In the genomic region with DNA sequence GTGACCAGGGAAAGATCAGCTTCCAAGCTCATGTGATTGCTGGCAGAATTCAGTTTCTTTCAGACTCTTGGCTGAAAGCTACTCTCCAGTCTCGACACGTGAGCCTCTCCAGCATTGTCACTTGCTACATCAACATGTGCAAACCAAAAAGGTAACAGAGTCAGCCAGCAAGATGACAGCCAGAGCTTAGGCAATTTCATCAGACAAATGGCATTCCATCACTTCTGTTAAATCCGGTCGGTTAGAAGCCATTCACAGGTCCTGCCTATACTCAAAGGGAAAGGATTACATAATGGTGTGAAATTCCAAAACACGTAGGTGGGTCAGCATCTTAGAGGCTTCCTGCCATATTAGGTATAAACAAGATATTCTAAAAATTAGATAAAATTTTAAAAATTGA, we compare ENCODE assay signal across 30 cellular contexts.
"Had no signal": no experiment of that assay in that cellular context is flagged by ENCODE, and none has a peak within 500 bp of the region (broad histone marks: within the 10 kb centered on the region; RNA-seq: fewer than 3 reads in every experiment).

No MANE protein-coding gene starts in this region.

- H3K27ac Mint-ChIP-seq: natural killer cell; nephron; neural progenitor cell; progenitor cell of endocrine pancreas; stimulated activated memory B cell treated with anti-CD40 and anti-IgM and Interleukin-4, amounts not matched to agents 10 μg/mL and 1 μg/mL and 100 μg/mL, for 72 hours had no signal

- H3K4me2 ChIP-seq: neural progenitor cell, smooth muscle cell had no signal

- H3K9me3 ChIP-seq: ovary, psoas muscle, right lobe of liver, thoracic aorta, thyroid gland, tibial nerve, upper lobe of left lung, vagina had no signal

- H3K79me2 ChIP-seq: parathyroid adenoma had no signal

- H3K4me1 ChIP-seq: neural progenitor cell, parathyroid adenoma, psoas muscle, right lobe of liver, spleen, thyroid gland, tibial nerve, upper lobe of left lung, vagina had no signal

- H3K36me3 Mint-ChIP-seq: natural killer cell; neural progenitor cell; stimulated activated memory B cell treated with anti-CD40 and anti-IgM and Interleukin-4, amounts not matched to agents 10 μg/mL and 1 μg/mL and 100 μg/mL, for 72 hours had no signal

- H3K4me1 Mint-ChIP-seq: natural killer cell; nephron; neural progenitor cell; stimulated activated memory B cell treated with anti-CD40 and anti-IgM and Interleukin-4, amounts not matched to agents 10 μg/mL and 1 μg/mL and 100 μg/mL, for 72 hours; stimulated activated naive CD8-positive, alpha-beta T cell treated with anti-CD3 and anti-CD28 coated beads, Interleukin-15, amount 100 ng/mL, for 72 hours had no signal

- H3K36me3 ChIP-seq: neural progenitor cell, ovary, right lobe of liver, spleen, thoracic aorta, thyroid gland, tibial nerve, upper lobe of left lung, vagina had no signal

- H3K27ac ChIP-seq: neural progenitor cell, ovary, parathyroid adenoma, psoas muscle, right lobe of liver, skin epidermis, spleen, thoracic aorta, thyroid gland, tibial nerve, upper lobe of left lung, vagina had no signal

- ATAC-seq: natural killer cell; psoas muscle; right lobe of liver; stimulated activated memory B cell treated with anti-CD40 and anti-IgM and Interleukin-4, amounts not matched to agents 10 μg/mL and 1 μg/mL and 100 μg/mL, for 72 hours; stimulated activated naive CD8-positive, alpha-beta T cell treated with anti-CD3 and anti-CD28 coated beads, Interleukin-15, amount 100 ng/mL, for 72 hours; stimulated activated naive CD8-positive, alpha-beta T cell treated with anti-CD3 and anti-CD28 coated beads, Interleukin-15, Interleukin-2, amounts not matched to agents 100 U/mL and 50 U/mL, for 24 hours had no signal

- H3K9ac ChIP-seq: neural progenitor cell, parathyroid adenoma had no signal

- DNase-seq: natural killer cell; occipital lobe; ovary; posterior cingulate gyrus; psoas muscle; right cardiac atrium; right lobe of liver; spleen; stimulated activated CD4-positive, alpha-beta T cell treated with anti-CD3 and anti-CD28 coated beads, Interleukin-12 subunit alpha, Interleukin-12 subunit beta, amount 100 ng/mL, for 4 hours; stimulated activated CD4-positive, alpha-beta T cell treated with anti-CD3 and anti-CD28 coated beads, Interleukin-1b, Interleukin-23, amount 100 ng/mL, for 48 hours; stimulated activated CD4-positive, alpha-beta T cell treated with anti-CD3 and anti-CD28 coated beads, Interleukin-4, amount 100 ng/mL, for 1 hour; stimulated activated CD4-positive, alpha-beta T cell treated with anti-CD3 and anti-CD28 coated beads, Interleukin-4, amount 100 ng/mL, for 4 hours; stimulated activated CD8-positive, alpha-beta memory T cell treated with anti-CD3 and anti-CD28 coated beads, Interleukin-4, amount 100 ng/mL, for 48 hours; stimulated activated naive CD4-positive, alpha-beta T cell; stimulated activated naive CD8-positive, alpha-beta T cell treated with anti-CD3 and anti-CD28 coated beads, Interleukin-15, amount 100 ng/mL, for 72 hours; stimulated activated naive CD8-positive, alpha-beta T cell treated with anti-CD3 and anti-CD28 coated beads, Interleukin-15, Interleukin-2, amounts not matched to agents 100 U/mL and 50 U/mL, for 24 hours; substantia nigra; thyroid gland; trophoblast cell; upper lobe of left lung had no signal

- H3K4me3 ChIP-seq: neural progenitor cell, ovary, psoas muscle, right lobe of liver, skin epidermis, smooth muscle cell, spleen, thoracic aorta, thyroid gland, tibial nerve, upper lobe of left lung, vagina had no signal

- H3K27me3 Mint-ChIP-seq: stimulated activated memory B cell treated with anti-CD40 and anti-IgM and Interleukin-4, amounts not matched to agents 10 μg/mL and 1 μg/mL and 100 μg/mL, for 72 hours; stimulated activated naive CD8-positive, alpha-beta T cell treated with anti-CD3 and anti-CD28 coated beads, Interleukin-15, amount 100 ng/mL, for 72 hours had no signal

- H3K4me3 Mint-ChIP-seq: natural killer cell; nephron; neural progenitor cell; stimulated activated memory B cell treated with anti-CD40 and anti-IgM and Interleukin-4, amounts not matched to agents 10 μg/mL and 1 μg/mL and 100 μg/mL, for 72 hours; stimulated activated naive CD8-positive, alpha-beta T cell treated with anti-CD3 and anti-CD28 coated beads, Interleukin-15, amount 100 ng/mL, for 72 hours had no signal

- H3K27me3 ChIP-seq: neural progenitor cell, ovary, right lobe of liver, spleen, thyroid gland, tibial nerve, upper lobe of left lung, vagina had no signal

- H3K9me3 Mint-ChIP-seq: nephron, neural progenitor cell had no signal
